In genomic region chr19:37935341-37935740, GRCh38 we compare ENCODE assay signal across 24 cellular contexts. TPM values are rescaled to one million over a fixed set of nuclear protein-coding genes. Genes with fewer than 3 reads are reported as not detected.
"Had no signal": no experiment of that assay in that cellular context is flagged by ENCODE, and none has a peak within 500 bp of the region (broad histone marks: within the 10 kb centered on the region; RNA-seq: fewer than 3 reads in every experiment).

No MANE protein-coding gene starts in this region.

- DNase-seq: activated CD4-positive, alpha-beta memory T cell treated with anti-CD3 and anti-CD28 coated beads for 36 hours; activated CD4-positive, alpha-beta T cell treated with anti-CD3 and anti-CD28 coated beads for 48 hours; activated naive CD4-positive, alpha-beta T cell treated with Interleukin-2 at 50 U/mL for 16 hours; activated naive CD8-positive, alpha-beta T cell treated with anti-CD3 and anti-CD28 coated beads for 36 hours; activated T-cell treated with anti-CD3 and anti-CD28 coated beads, Interleukin-2, amount 50 U/mL, for 48 hours; dorsolateral prefrontal cortex; hypothalamus; left ventricle myocardium inferior; stimulated activated CD4-positive, alpha-beta T cell treated with anti-CD3 and anti-CD28 coated beads, Interleukin-4, amount 100 ng/mL, for 4 hours; stimulated activated naive CD8-positive, alpha-beta T cell treated with anti-CD3 and anti-CD28 coated beads, Interleukin-15, amount 100 ng/mL, for 72 hours; trophoblast cell had no signal

- H3K9me3 Mint-ChIP-seq: central memory CD8-positive, alpha-beta T cell; natural killer cell treated with Interleukin-12 subunit alpha and Interleukin-12 subunit beta and Interleukin-15 and Interleukin-18, amount 100 ng/mL, for 72 hours had no signal

- H3K27ac ChIP-seq: dorsolateral prefrontal cortex, esophagus muscularis mucosa, left ventricle myocardium inferior, prostate gland, spleen, suprapubic skin, vagina had no signal

- FAIRE-seq: astrocyte, colon, frontal cortex had no signal

- H3K4me3 Mint-ChIP-seq: activated CD4-positive, alpha-beta memory T cell treated with anti-CD3 and anti-CD28 coated beads for 36 hours; activated naive CD8-positive, alpha-beta T cell treated with anti-CD3 and anti-CD28 coated beads for 36 hours; central memory CD8-positive, alpha-beta T cell; mesothelial cell of epicardium; natural killer cell treated with Interleukin-12 subunit alpha and Interleukin-12 subunit beta and Interleukin-15 and Interleukin-18, amount 100 ng/mL, for 72 hours; stimulated activated naive CD8-positive, alpha-beta T cell treated with anti-CD3 and anti-CD28 coated beads, Interleukin-15, amount 100 ng/mL, for 72 hours had no signal

- H3K27me3 ChIP-seq: dorsolateral prefrontal cortex, esophagus muscularis mucosa, spleen, suprapubic skin, vagina had no signal

- H3K9me3 ChIP-seq: prostate gland, suprapubic skin had no signal

- H3K36me3 Mint-ChIP-seq: natural killer cell treated with Interleukin-12 subunit alpha and Interleukin-12 subunit beta and Interleukin-15 and Interleukin-18, amount 100 ng/mL, for 72 hours had no signal

- H3K36me3 ChIP-seq: esophagus muscularis mucosa, prostate gland, suprapubic skin had no signal

- H3K4me3 ChIP-seq: dorsolateral prefrontal cortex, esophagus muscularis mucosa, left ventricle myocardium inferior, prostate gland, spleen, suprapubic skin, vagina had no signal

- H3K27me3 Mint-ChIP-seq: activated CD4-positive, alpha-beta memory T cell treated with anti-CD3 and anti-CD28 coated beads for 36 hours; activated naive CD8-positive, alpha-beta T cell treated with anti-CD3 and anti-CD28 coated beads for 36 hours; central memory CD8-positive, alpha-beta T cell; natural killer cell treated with Interleukin-12 subunit alpha and Interleukin-12 subunit beta and Interleukin-15 and Interleukin-18, amount 100 ng/mL, for 72 hours; stimulated activated naive CD8-positive, alpha-beta T cell treated with anti-CD3 and anti-CD28 coated beads, Interleukin-15, amount 100 ng/mL, for 72 hours had no signal

- H3K27ac Mint-ChIP-seq: activated CD4-positive, alpha-beta memory T cell treated with anti-CD3 and anti-CD28 coated beads for 36 hours; activated naive CD8-positive, alpha-beta T cell treated with anti-CD3 and anti-CD28 coated beads for 36 hours; natural killer cell treated with Interleukin-12 subunit alpha and Interleukin-12 subunit beta and Interleukin-15 and Interleukin-18, amount 100 ng/mL, for 72 hours; stimulated activated naive CD8-positive, alpha-beta T cell treated with anti-CD3 and anti-CD28 coated beads, Interleukin-15, amount 100 ng/mL, for 72 hours had no signal

RNA-seq across cellular contexts. Expression of gene WDR87, which starts 28.9 kb away (rescaled TPM):
- total RNA-seq: activated CD4-positive, alpha-beta memory T cell treated with anti-CD3 and anti-CD28 coated beads for 36 hours; activated naive CD8-positive, alpha-beta T cell treated with anti-CD3 and anti-CD28 coated beads for 36 hours; astrocyte; esophagus muscularis mucosa; frontal cortex; left ventricle myocardium inferior; lung microvascular endothelial cell; mesothelial cell of epicardium; natural killer cell treated with Interleukin-12 subunit alpha and Interleukin-12 subunit beta and Interleukin-15 and Interleukin-18, amount 100 ng/mL, for 72 hours; osteocyte; spleen; suprapubic skin; vagina had no signal
